Comparison of ENCODE assay signal across 8 cellular contexts in the genomic region with DNA sequence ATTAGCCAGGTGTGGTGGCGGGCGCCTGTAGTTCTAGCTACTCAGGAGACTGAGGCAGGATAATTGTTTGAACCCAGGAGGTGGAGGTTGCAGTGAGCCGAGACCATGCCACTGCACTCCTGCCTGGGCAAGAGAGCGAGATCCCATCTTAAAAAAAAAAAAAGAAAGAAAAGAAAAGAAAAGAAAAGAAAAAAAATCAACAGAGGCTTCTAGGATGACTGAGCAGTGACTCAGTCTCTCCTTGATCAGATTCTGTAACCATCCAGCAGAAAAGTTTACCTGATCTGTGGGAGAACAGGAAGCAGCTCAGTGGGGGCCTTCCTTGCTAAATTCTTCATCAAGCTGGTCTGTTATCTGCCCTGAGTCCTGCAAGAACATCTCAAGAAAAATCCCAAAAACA. TPM values are rescaled to one million over a fixed set of nuclear protein-coding genes. Genes with fewer than 3 reads are reported as not detected.
DNase-seq lines count a peak whose midpoint lies in the region; ATAC-seq, FAIRE-seq and TF ChIP-seq lines count a peak whose summit lies in the region.
"Not testable (repeated sequence)": the region's sequence is repeated elsewhere in the genome, so short reads cannot be mapped to it uniquely, and the experiment has no call there.

No MANE protein-coding gene starts in this region.

- not testable (repeated sequence) for H3K27me3 Mint-ChIP-seq in progenitor cell of endocrine pancreas

- CTCF ChIA-PET in K562 (lab: Yijun Ruan, JAX; ENCODE audit: low intra/inter-chr PET ratio) = not testable (repeated sequence)

- not testable (repeated sequence) for H3K9me1 ChIP-seq in K562 (ENCODE audit: control insufficient read depth, insufficient read depth, low read length)

- ATAC-seq in K562 = not testable (repeated sequence)

- in situ Hi-C loops in ACHN (cut with HindIII; ENCODE audit: low pct_ligation_motif_present, low pct_unique_long_range_greater_than_20kb, low sequenced_read_pairs); GM23248 (cut with MboI): not testable (repeated sequence)
- in situ Hi-C loops in K562 (cut with MboI) = loop anchor here (25.0 kb wide), 1 partner anchor 123 kb away; no protein-coding TSS in a partner anchor

- H3K27ac ChIP-seq in GM23248; K562 (ENCODE audit: extremely low read depth, low read depth, low read length): not testable (repeated sequence)

- not testable (repeated sequence) for H3K36me3 ChIP-seq in GM23248 (ENCODE audit: low read depth); K562 (ENCODE audit: control insufficient read depth, insufficient read depth, low read length)

- not testable (repeated sequence) for H3K79me2 ChIP-seq in GM23248 (ENCODE audit: insufficient read depth); K562 (ENCODE audit: control insufficient read depth, insufficient read depth, low read length)

- BruUV-seq in K562 (replicated peaks; lab: Mats Ljungman, UMichigan) = not testable (repeated sequence)

- not testable (repeated sequence) for H2AFZ ChIP-seq in GM23248
- 0 out of 2 replicates have a peak overlapping the region, but pooled peaks have one; percentile 1 for H2AFZ ChIP-seq in K562 (ENCODE audit: low read depth, low read length)

- not testable (repeated sequence) for H3F3A ChIP-seq in GM23248 (ENCODE audit: insufficient read depth)

- H3K4me3 Mint-ChIP-seq in progenitor cell of endocrine pancreas (ENCODE audit: low read depth) = not testable (repeated sequence)

- TF ChIP-seq RAD21 in K562 (CRISPR knock-in tag; conservative IDR thresholded peaks at IDR 0.05 in 1 of 2, IDR thresholded peaks at IDR 0.05 in 1 of 2) = not testable (repeated sequence)

- intact Hi-C loops in K562 (cut with micrococcal nuclease) = loop anchor here (5.0 to 10.0 kb wide), 2 partner anchors 208 to 569 kb away; no protein-coding TSS in a partner anchor

- not testable (repeated sequence) for H3K4me1 Mint-ChIP-seq in progenitor cell of endocrine pancreas (ENCODE audit: low read depth)

- peak overlapping the region; percentile 20 for H3K27ac Mint-ChIP-seq in progenitor cell of endocrine pancreas

- not testable (repeated sequence) for H3K9me3 Mint-ChIP-seq in progenitor cell of endocrine pancreas (ENCODE audit: low read depth)

- H3K4me3 ChIP-seq in GM23248; K562; choroid plexus epithelial cell (ENCODE audit: low read depth, low read length): not testable (repeated sequence)

- 93 to 95% methylated on average over 4 of the region's 4 CpGs for WGBS in GM23248 (ENCODE audit: low coverage in 1 of 2, low lambda C conversion rate in 2 of 2, missing lambda C conversion rate in 2 of 2), 2 experiments
- WGBS in K562 (ENCODE audit: insufficient coverage, low coverage, missing lambda C conversion rate) = 67% methylated on average over 4 of the region's 4 CpGs

- not testable (repeated sequence) for H3K4me1 ChIP-seq in GM23248 (ENCODE audit: insufficient read depth); K562 (replicated peaks in 1 of 2; ENCODE audit: control insufficient read depth in 2 of 2, insufficient read depth in 2 of 2, low read length in 2 of 2)

- not testable (repeated sequence) for TF ChIP-seq CTCF in K562 (IDR thresholded peaks at IDR 0.05 in 2 of 3, conservative IDR thresholded peaks at IDR 0.05 in 1 of 3; ENCODE audit: insufficient read depth in 2 of 3, low read depth in 1 of 3, low read length in 3 of 3); choroid plexus epithelial cell (conservative IDR thresholded peaks at IDR 0.05; ENCODE audit: low read depth, low read length); progenitor cell of endocrine pancreas (IDR thresholded peaks at IDR 0.05; ENCODE audit: unreplicated experiment)

- TF ChIP-seq EP300 in K562 (IDR thresholded peaks at IDR 0.05; ENCODE audit: low read length) = not testable (repeated sequence)

- not testable (repeated sequence) for FAIRE-seq in K562 (lab: Jason Lieb, UNC)

- peak; percentile 32 for DNase-seq in ACHN
- DNase-seq in GM23248 = peak; percentile 9
- DNase-seq in NCI-H226 = peak; percentile 44
- DNase-seq in amniotic epithelial cell (ENCODE audit: low read depth) = peak; percentile 4
- peak in 1 of 4 experiments; percentile 23 for DNase-seq in K562 (ENCODE audit: extremely low read depth in 1 of 4, low spot score in 3 of 4)
- peak; percentile 79 for DNase-seq in choroid plexus epithelial cell (ENCODE audit: low read depth)
- DNase-seq in kidney glomerular epithelial cell (lab: John Stamatoyannopoulos, UW) = peak; percentile 21
- DNase-seq in progenitor cell of endocrine pancreas (ENCODE audit: low spot score, unreplicated experiment) = not testable (repeated sequence)

- not testable (repeated sequence) for H3K4me2 ChIP-seq in GM23248 (ENCODE audit: unreplicated experiment); K562 (ENCODE audit: insufficient read depth, low read length)

- not testable (repeated sequence) for TF ChIP-seq POLR2A in K562 (conservative IDR thresholded peaks at IDR 0.05)

- not testable (repeated sequence) for H4K20me1 ChIP-seq in GM23248 (ENCODE audit: insufficient read depth); K562 (replicated peaks; ENCODE audit: control insufficient read depth, insufficient read depth, low read length)

- H3K27me3 ChIP-seq in GM23248 (replicated peaks; ENCODE audit: insufficient read depth); K562 (ENCODE audit: control insufficient read depth in 2 of 2, insufficient read depth in 2 of 2, low read length in 2 of 2): not testable (repeated sequence)

- not testable (repeated sequence) for H3K9me3 ChIP-seq in GM23248 (ENCODE audit: low read depth); K562 (replicated peaks; ENCODE audit: control insufficient read depth, insufficient read depth, low read depth, low read length)

- POLR2A ChIA-PET in K562 (lab: Yijun Ruan, JAX) = not testable (repeated sequence)

- not testable (repeated sequence) for H3K9ac ChIP-seq in GM23248; K562 (ENCODE audit: insufficient read depth in 1 of 2, low read depth in 2 of 2, low read length in 2 of 2)

- not testable (repeated sequence) for H3K9me2 ChIP-seq in GM23248 (ENCODE audit: insufficient read depth)

- H3K36me3 Mint-ChIP-seq in progenitor cell of endocrine pancreas (ENCODE audit: insufficient read depth) = not testable (repeated sequence)

TF ChIP-seq in K562, 482 proteins besides CTCF, POLR2A, EP300 and RAD21:
- TF ChIP-seq SMARCA4 (IDR thresholded peaks at IDR 0.05) (peak; percentile 56; the same call in 1 of the 2 replicates), HDAC2 (IDR thresholded peaks at IDR 0.05) (0 out of 2 replicates have a peak, but pooled peaks have one; percentile 24), NFE2 (IDR thresholded peaks at IDR 0.05; ENCODE audit: low read depth) (peak; percentile 20; the same call in 1 of the 2 replicates), CTBP1 (IDR thresholded peaks at IDR 0.05; ENCODE audit: borderline replicate concordance) (0 out of 2 replicates have a peak, but pooled peaks have one; percentile 17), TRIM24 (IDR thresholded peaks at IDR 0.05) (peak in 1 of 2 experiments; percentile 11; a peak in 1 of 4 replicates), FOSL1 (tag; conservative IDR thresholded peaks at IDR 0.05) (peak; percentile 68), ZNF121 (CRISPR knock-in tag; conservative IDR thresholded peaks at IDR 0.05) (peak; percentile 44), DPF2 (IDR thresholded peaks at IDR 0.05) (peak; percentile 56; the same call in 1 of the 2 replicates), ARID1B (IDR thresholded peaks at IDR 0.05) (peak; percentile 53), SMARCE1 (IDR thresholded peaks at IDR 0.05) (peak; percentile 54; the same call in 1 of the 2 replicates), BCOR (IDR thresholded peaks at IDR 0.05) (peak; percentile 72; the same call in 1 of the 2 replicates)
TF ChIP-seq in K562: peak in this region for 11; not testable (repeated sequence) for 471.

RNA-seq across cellular contexts. Expression of a gene that starts 33.2 kb away (rescaled TPM):
- total RNA-seq in GM23248 (2014; rRNA removed; shearing (Covaris generic)) = 7.7 and 13.3 TPM in 2 replicates
- 3.1 and 5.3 TPM in 2 replicates for polyA plus RNA-seq in GM23248 (2016; fragmentation: Nextera tagmentation; extraction: Ambion mirVana)
- total RNA-seq in K562 (2011; cell fraction: chromatin; rRNA removed; ENCODE audit: low replicate concordance) = 41.4 and 98.0 TPM in 2 replicates
- 25.2 and 29.5 TPM in 2 replicates for total RNA-seq in K562 (2011; cell fraction: nucleolus; rRNA removed)
- total RNA-seq in K562 (2011; cell fraction: nucleoplasm; rRNA removed) = 27.5 and 36.4 TPM in 2 replicates
- 11.9 and 14.2 TPM in 2 replicates for total RNA-seq in K562 (2014; rRNA removed)
- 13.7 and 16.7 TPM in 2 replicates for total RNA-seq in K562 (2014; rRNA removed; fragmentation: Illumina TruSeq; extraction: Trizol)
- total RNA-seq in K562 (2015; rRNA removed; fragmentation: Illumina TruSeq; extraction: Trizol) = 15.1 and 18.0 TPM in 2 replicates
- 20.8 and 22.0 TPM in 2 replicates for total RNA-seq in K562 (2021)
- 41.6 and 46.6 TPM in 2 replicates for polyA plus RNA-seq in K562 (2011; rRNA removed)
- polyA plus RNA-seq in K562 (2011; cell fraction: cytosol; rRNA removed) = 11.9 and 17.0 TPM in 2 replicates
- 135 and 145 TPM in 2 replicates for polyA plus RNA-seq in K562 (2011; cell fraction: nucleus; rRNA removed)
- polyA plus RNA-seq in K562 (2012) = 19.3 and 24.4 TPM in 2 replicates
- 17.5 and 18.0 TPM in 2 replicates for polyA plus RNA-seq in K562 (2014; fragmentation: Illumina TruSeq; extraction: Trizol)
- 1 to 10 TPM; 1.5 to 6.0 TPM for polyA plus RNA-seq in K562 (2014; fragmentation: Nextera tagmentation; extraction: Ambion mirVana)
- polyA plus RNA-seq in K562 (2014; rRNA removed) = 22.7 and 26.6 TPM in 2 replicates
- polyA minus RNA-seq in K562 (2011; rRNA and poly(A)+ RNA removed) = 11.2 and 12.9 TPM in 2 replicates
- 6.5 and 7.7 TPM in 2 replicates for polyA minus RNA-seq in K562 (2011; cell fraction: cytosol; rRNA and poly(A)+ RNA removed)
- polyA minus RNA-seq in K562 (2011; cell fraction: nucleus; rRNA and poly(A)+ RNA removed) = 11.0 and 20.1 TPM in 2 replicates
- 41.1 and 47.4 TPM in 2 replicates for total RNA-seq in progenitor cell of endocrine pancreas
